In genomic region chr16:85930321-85930720, GRCh38 we compare ENCODE assay signal across 16 cellular contexts. TPM values are rescaled to one million over a fixed set of nuclear protein-coding genes. Genes with fewer than 3 reads are reported as not detected.
"Had no signal": no experiment of that assay in that cellular context is flagged by ENCODE, and none has a peak within 500 bp of the region (broad histone marks: within the 10 kb centered on the region; RNA-seq: fewer than 3 reads in every experiment).

No MANE protein-coding gene starts in this region.

- H3K9me3 Mint-ChIP-seq: activated CD4-positive, alpha-beta memory T cell treated with anti-CD3 and anti-CD28 coated beads for 36 hours; effector memory CD8-positive, alpha-beta T cell; natural killer cell treated with Interleukin-12 subunit alpha and Interleukin-12 subunit beta and Interleukin-15 and Interleukin-18, amount 100 ng/mL, for 72 hours; WTC11 had no signal

- ATAC-seq: effector memory CD8-positive, alpha-beta T cell; natural killer cell treated with Interleukin-12 subunit alpha and Interleukin-12 subunit beta and Interleukin-15 and Interleukin-18, amount 100 ng/mL, for 72 hours; right cardiac atrium; WTC11 had no signal

- H3K27ac Mint-ChIP-seq: activated CD4-positive, alpha-beta memory T cell treated with anti-CD3 and anti-CD28 coated beads for 36 hours; effector memory CD8-positive, alpha-beta T cell; WTC11 had no signal

- H3K36me3 Mint-ChIP-seq: activated CD4-positive, alpha-beta memory T cell treated with anti-CD3 and anti-CD28 coated beads for 36 hours; natural killer cell treated with Interleukin-12 subunit alpha and Interleukin-12 subunit beta and Interleukin-15 and Interleukin-18, amount 100 ng/mL, for 72 hours; WTC11 had no signal

- DNase-seq: activated CD4-positive, alpha-beta memory T cell treated with anti-CD3 and anti-CD28 coated beads for 36 hours; activated CD4-positive, alpha-beta T cell treated with anti-CD3 and anti-CD28 coated beads for 4 hours; activated gamma-delta T cell; activated naive CD4-positive, alpha-beta T cell treated with anti-CD3 and anti-CD28 coated beads, Interleukin-2, amount 50 U/mL, for 16 hours; central memory CD4-positive, alpha-beta T cell; dorsolateral prefrontal cortex; effector memory CD8-positive, alpha-beta T cell; hippocampal formation; right cardiac atrium; stimulated activated CD4-positive, alpha-beta T cell treated with anti-CD3 and anti-CD28 coated beads, Interleukin-12 subunit alpha, Interleukin-12 subunit beta, amount 100 ng/mL, for 4 hours; T-helper 1 cell; T-helper 9 cell; upper lobe of right lung had no signal

- H3K4me3 Mint-ChIP-seq: activated CD4-positive, alpha-beta memory T cell treated with anti-CD3 and anti-CD28 coated beads for 36 hours; effector memory CD8-positive, alpha-beta T cell; natural killer cell treated with Interleukin-12 subunit alpha and Interleukin-12 subunit beta and Interleukin-15 and Interleukin-18, amount 100 ng/mL, for 72 hours; WTC11 had no signal

RNA-seq across cellular contexts. Expression of gene IRF8, which starts 31.4 kb away (rescaled TPM):
- total RNA-seq: pulmonary artery endothelial cell had no signal
